Comparison of ENCODE assay signal across 19 cellular contexts in the genomic region with DNA sequence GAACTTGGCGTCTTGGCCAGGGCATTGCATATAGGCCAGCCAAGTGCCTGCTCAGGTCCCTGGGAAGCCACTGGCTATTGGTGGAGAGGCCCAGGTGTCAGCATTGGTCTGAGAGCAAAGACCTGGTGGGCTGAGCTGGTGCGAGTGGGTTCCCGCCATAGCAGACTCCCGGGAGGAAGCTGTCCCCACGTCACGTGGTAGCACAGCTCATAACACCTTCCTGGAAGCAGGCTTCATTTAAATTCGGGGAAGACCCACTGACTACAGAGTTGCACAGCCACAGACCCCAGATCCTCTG.
DNase-seq lines count a peak whose midpoint lies in the region; ATAC-seq, FAIRE-seq and TF ChIP-seq lines count a peak whose summit lies in the region.
"Had no signal": no experiment of that assay in that cellular context is flagged by ENCODE, and none has a peak within 500 bp of the region (broad histone marks: within the 10 kb centered on the region; RNA-seq: fewer than 3 reads in every experiment).

No MANE protein-coding gene starts in this region.

- FAIRE-seq in HepG2 (lab: Jason Lieb, UNC), result no peak
- FAIRE-seq in K562 (lab: Jason Lieb, UNC), result no peak
- FAIRE-seq: G401.6, GM12892 had no signal

- ATAC-seq in right lobe of liver (no peak), HepG2 (no peak), K562 (no peak), HG02885 (IDR thresholded peaks at IDR 0.05; ENCODE audit: poor library complexity, unreplicated experiment) (no peak)
- ATAC-seq: CD8-positive, alpha-beta T cell; GM23338 had no signal

- peak overlapping the region; percentile 83 for H2AK5ac ChIP-seq in neuronal stem cell (ENCODE audit: low read depth, low read length)

- no peak overlapping the region for H3K9ac ChIP-seq in HepG2 (ENCODE audit: insufficient read depth, low read depth, low read length)
- H3K9ac ChIP-seq in K562 (ENCODE audit: insufficient read depth in 1 of 2, low read depth in 2 of 2, low read length in 2 of 2), result no peak overlapping the region; a peak in 1 of 4 replicates
- H3K9ac ChIP-seq in neuronal stem cell (ENCODE audit: low read depth, low read length, poor library complexity), result no peak overlapping the region

- H3K27ac ChIP-seq in right lobe of liver, result no peak overlapping the region
- H3K27ac ChIP-seq in HepG2 (ENCODE audit: extremely low read length, insufficient read depth, low read length), result no peak overlapping the region
- H3K27ac ChIP-seq in K562 (ENCODE audit: extremely low read depth, low read depth, low read length), result no peak overlapping the region
- no peak overlapping the region for H3K27ac ChIP-seq in neuronal stem cell (replicated peaks; ENCODE audit: low read length)
- H3K27ac ChIP-seq: Peyer's patch had no signal

- TF ChIP-seq CTCF in right lobe of liver (IDR thresholded peaks at IDR 0.05) (no peak), HepG2 (CRISPR knock-in tag; IDR thresholded peaks at IDR 0.05) (no peak), K562 (IDR thresholded peaks at IDR 0.05 in 2 of 3, conservative IDR thresholded peaks at IDR 0.05 in 1 of 3; ENCODE audit: insufficient read depth in 2 of 3, low read depth in 1 of 3, low read length in 3 of 3) (no peak)

- H3K4me1 ChIP-seq in right lobe of liver, result no peaks in the 10 kb centered on the region
- peaks cover 16% of the 10 kb centered on the region for H3K4me1 ChIP-seq in HepG2 (ENCODE audit: insufficient read depth, low read length)
- H3K4me1 ChIP-seq in K562 (replicated peaks in 1 of 2; ENCODE audit: control insufficient read depth in 2 of 2, insufficient read depth in 2 of 2, low read length in 2 of 2), result peaks cover 0 to 22% of the 10 kb centered on the region in 2 experiments; a peak in 3 of 5 replicates
- H3K4me1 ChIP-seq in neuronal stem cell (ENCODE audit: control insufficient read depth in 2 of 2, insufficient read depth in 1 of 2, low read depth in 1 of 2, low read length in 2 of 2), result peaks cover 2% of the 10 kb centered on the region in 2 donors
- H3K4me1 ChIP-seq: HAP-1, Peyer's patch had no signal

- no peaks in the 10 kb centered on the region for H3K27me3 ChIP-seq in right lobe of liver
- H3K27me3 ChIP-seq in HepG2 (ENCODE audit: control insufficient read depth in 1 of 2, insufficient read depth in 2 of 2, low read length in 2 of 2), result peaks cover 17 to 97% of the 10 kb centered on the region in 2 experiments
- H3K27me3 ChIP-seq in K562 (ENCODE audit: control insufficient read depth in 2 of 2, insufficient read depth in 2 of 2, low read length in 2 of 2), result peaks cover 76 to 99% of the 10 kb centered on the region in 2 experiments
- peaks cover 0 to 20% (median 0%) of the 10 kb centered on the region in 3 experiments for H3K27me3 ChIP-seq in neuronal stem cell (ENCODE audit: control insufficient read depth in 3 of 3, insufficient read depth in 3 of 3, low read depth in 1 of 3, low read length in 3 of 3)
- H3K27me3 ChIP-seq: Peyer's patch had no signal

- TF ChIP-seq RAD21 in HepG2 (CRISPR knock-in tag; IDR thresholded peaks at IDR 0.05) (no peak), K562 (CRISPR knock-in tag; conservative IDR thresholded peaks at IDR 0.05 in 1 of 2, IDR thresholded peaks at IDR 0.05 in 1 of 2) (no peak)

- peak overlapping the region; percentile 3 for H3K14ac ChIP-seq in neuronal stem cell (ENCODE audit: low read length)

- no peaks in the 10 kb centered on the region for H3K79me1 ChIP-seq in neuronal stem cell (ENCODE audit: low read depth, low read length)

- no peak overlapping the region for H2BK120ac ChIP-seq in neuronal stem cell (ENCODE audit: low read depth, low read length)

- H3K9me1 ChIP-seq in K562 (ENCODE audit: control insufficient read depth, insufficient read depth, low read length), result no peaks in the 10 kb centered on the region

- no peak overlapping the region for H3K4ac ChIP-seq in neuronal stem cell (ENCODE audit: low read length)

- CTCF ChIA-PET in HepG2 (lab: Yijun Ruan, JAX; ENCODE audit: low intra/inter-chr PET ratio, low total read pairs) (no interaction called here), K562 (lab: Yijun Ruan, JAX; ENCODE audit: low intra/inter-chr PET ratio) (no interaction called here)

- POLR2A ChIA-PET in HepG2 (lab: Yijun Ruan, JAX) (no interaction called here), K562 (lab: Yijun Ruan, JAX) (interaction anchor here (0.6 kb wide), 2 partner anchors 20 to 67 kb away, joined by 3 read pairs; no protein-coding TSS in a partner anchor)

- no peak overlapping the region for H4K91ac ChIP-seq in neuronal stem cell (ENCODE audit: low read depth, low read length, poor library complexity)

- H3K4me2 ChIP-seq in HepG2 (ENCODE audit: low read depth, low read length) (no peak overlapping the region), K562 (ENCODE audit: insufficient read depth, low read length) (no peak overlapping the region), neuronal stem cell (ENCODE audit: insufficient read depth, low read length, poor library complexity, severe bottlenecking) (no peak overlapping the region)
- H3K4me2 ChIP-seq: GM23338 had no signal

- TF ChIP-seq POLR2A in right lobe of liver (IDR thresholded peaks at IDR 0.05) (no peak), HepG2 (IDR thresholded peaks at IDR 0.05; ENCODE audit: insufficient read depth in 1 of 2, low read depth in 2 of 2, low read length in 2 of 2) (no peak), K562 (conservative IDR thresholded peaks at IDR 0.05) (no peak)

- no peak overlapping the region for H4K8ac ChIP-seq in neuronal stem cell (ENCODE audit: low read depth, low read length)

- H3K79me2 ChIP-seq in HepG2 (ENCODE audit: insufficient read depth, low read length) (no peaks in the 10 kb centered on the region), K562 (ENCODE audit: control insufficient read depth, insufficient read depth, low read length) (no peaks in the 10 kb centered on the region)

- H2BK5ac ChIP-seq in neuronal stem cell (ENCODE audit: low read length), result no peak overlapping the region

- WGBS in right lobe of liver (ENCODE audit: insufficient coverage, low coverage, low lambda C conversion rate, missing lambda C conversion rate), result no CpG with 5 or more reads among the region's 7 CpGs
- WGBS in HepG2 (ENCODE audit: low lambda C conversion rate), result 40% methylated on average over 1 of the region's 7 CpGs
- 0% methylated on average over 6 of the region's 7 CpGs for WGBS in K562 (ENCODE audit: insufficient coverage, low coverage, missing lambda C conversion rate)
- WGBS in neuronal stem cell (ENCODE audit: extremely low coverage in 2 of 2, insufficient read length in 2 of 2, insufficient replicate concordance in 1 of 2), 2 donors, result no CpG with 5 or more reads among the region's 7 CpGs

- H2BK15ac ChIP-seq in neuronal stem cell (ENCODE audit: low read length), result no peak overlapping the region

- peak in 2 of 3 donors; percentile 4 to 30 for DNase-seq in right lobe of liver
- DNase-seq in HepG2 (ENCODE audit: low spot score), result no peak
- DNase-seq in K562 (ENCODE audit: extremely low read depth in 1 of 4, low spot score in 3 of 4), result no peak
- DNase-seq in neuronal stem cell (ENCODE audit: low spot score), result no peak
- no peak for DNase-seq in HT-29 (ENCODE audit: low spot score)
- DNase-seq in DMS 273 treated with DMSO at 0.1 percent for 48 hours (lab: John Stamatoyannopoulos, UW), result no peak
- DNase-seq: CD8-positive, alpha-beta T cell; DMS153; Karpas-422; MV-4-11; NCI-H1694 treated with DMSO at 0.1 percent for 48 hours; NCI-H446; NCI-H526 had no signal

- intact Hi-C loops in right lobe of liver (cut with DNase I) (no loop called here), HepG2 (cut with micrococcal nuclease; ENCODE audit: unreplicated experiment) (no loop called here), K562 (cut with micrococcal nuclease) (no loop called here)

- no peaks in the 10 kb centered on the region for H4K20me1 ChIP-seq in HepG2 (ENCODE audit: insufficient read depth, low read length)
- peaks cover 23% of the 10 kb centered on the region; the same call in 1 of the 2 replicates for H4K20me1 ChIP-seq in K562 (replicated peaks; ENCODE audit: control insufficient read depth, insufficient read depth, low read length)

- no peak overlapping the region for H2AFZ ChIP-seq in HepG2 (ENCODE audit: low read length)
- no peak overlapping the region for H2AFZ ChIP-seq in K562 (ENCODE audit: low read depth, low read length)
- H2AFZ ChIP-seq in neuronal stem cell (ENCODE audit: low read length), result no peak overlapping the region
- H2AFZ ChIP-seq: GM23338 had no signal

- peak overlapping the region; percentile 13 for H3K18ac ChIP-seq in neuronal stem cell (ENCODE audit: low read length)

- H3K23ac ChIP-seq in neuronal stem cell (ENCODE audit: low read depth, low read length, poor library complexity), result no peak overlapping the region

- in situ Hi-C loops in HepG2 (cut with HindIII; ENCODE audit: extremely low pct_ligation_motif_present, low pct_unique_long_range_greater_than_20kb) (no loop called here), K562 (cut with MboI) (no loop called here)

- H2BK12ac ChIP-seq in neuronal stem cell (ENCODE audit: low read length), result no peak overlapping the region

- no peaks in the 10 kb centered on the region for H3K36me3 ChIP-seq in right lobe of liver
- no peaks in the 10 kb centered on the region for H3K36me3 ChIP-seq in HepG2 (replicated peaks in 1 of 2; ENCODE audit: control insufficient read depth in 1 of 2, insufficient read depth in 2 of 2, low read length in 2 of 2)
- H3K36me3 ChIP-seq in K562 (ENCODE audit: control insufficient read depth, insufficient read depth, low read length), result no peaks in the 10 kb centered on the region
- no peaks in the 10 kb centered on the region for H3K36me3 ChIP-seq in neuronal stem cell (replicated peaks in 1 of 2; ENCODE audit: control insufficient read depth in 2 of 2, insufficient read depth in 2 of 2, low read length in 2 of 2)
- H3K36me3 ChIP-seq: HAP-1, Peyer's patch had no signal

- TF ChIP-seq EP300 in HepG2 (IDR thresholded peaks at IDR 0.05; ENCODE audit: low read depth in 2 of 2, low read length in 2 of 2) (no peak), HepG2 (CRISPR knock-in tag; IDR thresholded peaks at IDR 0.05; ENCODE audit: borderline replicate concordance) (no peak), K562 (IDR thresholded peaks at IDR 0.05; ENCODE audit: low read length) (no peak)

- BruUV-seq in HepG2 (replicated peaks; lab: Mats Ljungman, UMichigan) (no TSS peak), K562 (replicated peaks; lab: Mats Ljungman, UMichigan) (no TSS peak)

- H3K9me3 ChIP-seq in right lobe of liver (no peaks in the 10 kb centered on the region), HepG2 (ENCODE audit: low read length) (no peaks in the 10 kb centered on the region), K562 (replicated peaks; ENCODE audit: control insufficient read depth, insufficient read depth, low read depth, low read length) (no peaks in the 10 kb centered on the region), neuronal stem cell (replicated peaks in 1 of 2; ENCODE audit: control insufficient read depth in 2 of 2, insufficient read depth in 1 of 2, low read depth in 1 of 2, low read length in 2 of 2) (no peaks in the 10 kb centered on the region)
- H3K9me3 ChIP-seq: HAP-1, Peyer's patch had no signal

- H3K4me3 ChIP-seq in right lobe of liver (no peak overlapping the region), HepG2 (replicated peaks in 1 of 3; ENCODE audit: insufficient read depth in 1 of 3, low read depth in 2 of 3, low read length in 3 of 3) (no peak overlapping the region), K562 (no peak overlapping the region), neuronal stem cell (ENCODE audit: low read length in 2 of 2) (no peak overlapping the region)
- H3K4me3 ChIP-seq: GM23338, HAP-1, Peyer's patch had no signal

Comparison
In these comparisons a context has a peak if more than half of its experiments do, and no peak if none do; other contexts are left out.
1. DNase-seq: peak in right lobe of liver (2 of 3); none in HepG2 (single experiment), K562 (0 of 4), neuronal stem cell (single experiment), HT-29 (single experiment) and DMS 273 treated with DMSO at 0.1 percent for 48 hours (single experiment).